In genomic region chr2:20190862-20191713, GRCh38 we compare ENCODE assay signal across 10 cellular contexts. TPM values are rescaled to one million over a fixed set of nuclear protein-coding genes. Genes with fewer than 3 reads are reported as not detected.
DNase-seq lines count a peak whose midpoint lies in the region; ATAC-seq and TF ChIP-seq lines count a peak whose summit lies in the region.
"Had no signal": no experiment of that assay in that cellular context is flagged by ENCODE, and none has a peak within 500 bp of the region (broad histone marks: within the 10 kb centered on the region; RNA-seq: fewer than 3 reads in every experiment).

No MANE protein-coding gene starts in this region.

- DNase-seq in AG04449 (ENCODE audit: low read depth, low spot score) (no peak), H9 (peak; percentile 79), iPS DF 6.9 (ENCODE audit: low read depth, low spot score) (peak; percentile 43), mucosa of gallbladder (ENCODE audit: low spot score) (no peak), NCI-H526 treated with DMSO at 0.1 percent for 48 hours (lab: John Stamatoyannopoulos, UW) (no peak), GF-D8 (lab: John Stamatoyannopoulos, UW) (no peak)
- DNase-seq: stimulated activated CD4-positive, alpha-beta T cell treated with anti-CD3 and anti-CD28 coated beads, Interleukin-4, amount 100 ng/mL, for 4 hours had no signal

- no peak overlapping the region for H2AFZ ChIP-seq in H9 (ENCODE audit: low read length)

- no peak overlapping the region for H3K56ac ChIP-seq in H9 (ENCODE audit: insufficient read length, low read depth, low read length)

- no peaks in the 10 kb centered on the region for H4K20me1 ChIP-seq in H9 (ENCODE audit: control insufficient read depth, insufficient read depth, insufficient read length)

- no peak overlapping the region for H2AK5ac ChIP-seq in H9 (ENCODE audit: insufficient read length, low read length)

- POLR2A ChIA-PET in AG04449 (lab: Yijun Ruan, JAX) = interaction anchor here (0.6 to 1.2 kb wide), 2 partner anchors 289 to 290 kb away, joined by 3 to 5 read pairs; partner anchors contain the start of gene TTC32

- H3K14ac ChIP-seq in H9 (ENCODE audit: insufficient read depth, low read length) = no peak overlapping the region

- H3K4me2 ChIP-seq in H9 (ENCODE audit: insufficient read depth, insufficient read length, low read length) = no peak overlapping the region

- no peaks in the 10 kb centered on the region; a peak in 1 of 5 replicates for H3K9me3 Mint-ChIP-seq in H9

- H3K4ac ChIP-seq in H9 (ENCODE audit: low read depth, low read length) = no peak overlapping the region

- H3K18ac ChIP-seq in H9 (ENCODE audit: insufficient read length, low read depth, low read length) = no peak overlapping the region

- H3T11ph ChIP-seq in H9 (ENCODE audit: low read length) = no peak overlapping the region

- no peak overlapping the region for H3K9ac ChIP-seq in H9 (ENCODE audit: extremely low read depth, insufficient read length, low read length)

- ATAC-seq in SK-N-SH treated with all-trans-retinoic acid at 6 μM for 48 hours = peak; percentile 76
- ATAC-seq in activated CD4-positive, CD25-positive, alpha-beta regulatory T cell treated with anti-CD3 and anti-CD28 coated beads, Interleukin-2, amount 50 U/mL, for 24 hours = no peak

- H3K27ac Mint-ChIP-seq in H9 = peak overlapping the region in 2 of 3 experiments; percentile 39 to 71; a peak in 2 of 7 replicates

- TF ChIP-seq CTCF in AG04449 (IDR thresholded peaks at IDR 0.05; ENCODE audit: insufficient read depth, low read length, missing control alignments) (peak; percentile 61), H9 (conservative IDR thresholded peaks at IDR 0.05) (peak; percentile 63)

- no peak overlapping the region for H2BK12ac ChIP-seq in H9 (ENCODE audit: insufficient read length, low read depth, low read length)

- no peak overlapping the region for H3K27ac ChIP-seq in H9 (ENCODE audit: insufficient read length, low read depth, low read length)
- H3K27ac ChIP-seq in iPS DF 6.9 (ENCODE audit: low read length) = no peak overlapping the region
- H3K27ac ChIP-seq: ascending aorta had no signal

- CTCF ChIA-PET in AG04449 (lab: Yijun Ruan, JAX) = interaction anchor here (0.6 to 5.0 kb wide), 17 partner anchors 10 to 364 kb away, joined by 3 to 47 read pairs (median 5); no protein-coding TSS in a partner anchor

- no peak overlapping the region for H4K8ac ChIP-seq in H9 (replicated peaks; ENCODE audit: insufficient read length, low read depth, low read length)

- no peaks in the 10 kb centered on the region for H3K79me2 ChIP-seq in H9 (ENCODE audit: insufficient read depth, low read length)

- H3K4me1 Mint-ChIP-seq in H9 = peaks cover 51 to 53% of the 10 kb centered on the region in 2 experiments

- H3K9me3 ChIP-seq in H9 (ENCODE audit: control insufficient read depth, low read depth, low read length) = no peaks in the 10 kb centered on the region
- H3K9me3 ChIP-seq in iPS DF 6.9 (ENCODE audit: control insufficient read depth, insufficient read depth, low read length) = no peaks in the 10 kb centered on the region
- H3K9me3 ChIP-seq: ascending aorta had no signal

- no peaks in the 10 kb centered on the region for H3K27me3 Mint-ChIP-seq in H9 (ENCODE audit: low read depth)

- no peak overlapping the region for H4K91ac ChIP-seq in H9 (ENCODE audit: insufficient read length, low read depth, low read length)

- H3K4me3 ChIP-seq in AG04449 (ENCODE audit: low read depth, low read length) (no peak overlapping the region), iPS DF 6.9 (ENCODE audit: low read length) (no peak overlapping the region)
- H3K4me3 ChIP-seq: ascending aorta had no signal

- no peak overlapping the region for H3K23ac ChIP-seq in H9 (ENCODE audit: insufficient read length, low read depth, low read length)

- H2BK20ac ChIP-seq in H9 (ENCODE audit: low read depth, low read length, poor library complexity, severe bottlenecking) = no peak overlapping the region

- WGBS in H9 (ENCODE audit: extremely low coverage, insufficient read length, low lambda C conversion rate) = no CpG with 5 or more reads among the region's 19 CpGs
- no CpG with 5 or more reads among the region's 19 CpGs for WGBS in iPS DF 6.9 (ENCODE audit: insufficient coverage, insufficient read length)

- no peak overlapping the region for H2BK5ac ChIP-seq in H9 (ENCODE audit: insufficient read length, low read length)

- no peaks in the 10 kb centered on the region for H3K36me3 ChIP-seq in iPS DF 6.9 (ENCODE audit: control insufficient read depth, insufficient read depth, low read length)
- H3K36me3 ChIP-seq: ascending aorta had no signal

- H3K27me3 ChIP-seq in H9 (ENCODE audit: insufficient read depth, low read length) (no peaks in the 10 kb centered on the region), iPS DF 6.9 (ENCODE audit: control insufficient read depth, insufficient read depth, low read length) (no peaks in the 10 kb centered on the region)
- H3K27me3 ChIP-seq: ascending aorta had no signal

- no peak overlapping the region for H4K5ac ChIP-seq in H9 (ENCODE audit: insufficient read length, low read depth, low read length)

- no peak overlapping the region for H2BK15ac ChIP-seq in H9 (ENCODE audit: low read depth, low read length)

- H3K4me3 Mint-ChIP-seq in H9 = no peak overlapping the region

- no peaks in the 10 kb centered on the region for H3K79me1 ChIP-seq in H9 (ENCODE audit: insufficient read depth, low read depth, low read length, poor library complexity, severe bottlenecking)

- no peak overlapping the region for H2BK120ac ChIP-seq in H9 (ENCODE audit: low read depth, low read length, poor library complexity, severe bottlenecking)

- H3K4me1 ChIP-seq in H9 (ENCODE audit: insufficient read depth, low read length) (no peaks in the 10 kb centered on the region), iPS DF 6.9 (ENCODE audit: control insufficient read depth, insufficient read depth, low read length) (peaks cover 5% of the 10 kb centered on the region)
- H3K4me1 ChIP-seq: ascending aorta had no signal

- no peaks in the 10 kb centered on the region for H3K36me3 Mint-ChIP-seq in H9 (ENCODE audit: insufficient read depth in 1 of 3, low read depth in 3 of 3)

- no peaks in the 10 kb centered on the region for H3K23me2 ChIP-seq in H9 (ENCODE audit: insufficient read length, low read depth, low read length, poor library complexity, severe bottlenecking)

TF ChIP-seq in SK-N-SH treated with all-trans-retinoic acid at 6 μM for 48 hours, 23 proteins besides CTCF, POLR2A, EP300 and RAD21:
- TF ChIP-seq ESRRG (CRISPR knock-in tag; IDR thresholded peaks at IDR 0.05) (no peak), BACH2 (CRISPR knock-in tag; IDR thresholded peaks at IDR 0.05; ENCODE audit: borderline replicate concordance) (no peak), CREB5 (CRISPR knock-in tag; IDR thresholded peaks at IDR 0.05; ENCODE audit: low read depth) (no peak), ZNF565 (CRISPR knock-in tag; conservative IDR thresholded peaks at IDR 0.05; ENCODE audit: low read depth) (no peak), TCF4 (CRISPR knock-in tag; IDR thresholded peaks at IDR 0.05; ENCODE audit: borderline replicate concordance) (no peak), ZFP30 (CRISPR knock-in tag; IDR thresholded peaks at IDR 0.05) (no peak), SNAI2 (CRISPR knock-in tag; IDR thresholded peaks at IDR 0.05) (no peak), POU6F1 (CRISPR knock-in tag; IDR thresholded peaks at IDR 0.05; ENCODE audit: borderline replicate concordance, low read depth) (no peak), ZFP3 (CRISPR knock-in tag; IDR thresholded peaks at IDR 0.05) (no peak), CSDC2 (CRISPR knock-in tag; IDR thresholded peaks at IDR 0.05) (no peak), ZNF70 (CRISPR knock-in tag; IDR thresholded peaks at IDR 0.05) (no peak), ARNTL (CRISPR knock-in tag; IDR thresholded peaks at IDR 0.05; ENCODE audit: borderline replicate concordance, low read depth) (no peak)
- TF ChIP-seq, protein P1, sequence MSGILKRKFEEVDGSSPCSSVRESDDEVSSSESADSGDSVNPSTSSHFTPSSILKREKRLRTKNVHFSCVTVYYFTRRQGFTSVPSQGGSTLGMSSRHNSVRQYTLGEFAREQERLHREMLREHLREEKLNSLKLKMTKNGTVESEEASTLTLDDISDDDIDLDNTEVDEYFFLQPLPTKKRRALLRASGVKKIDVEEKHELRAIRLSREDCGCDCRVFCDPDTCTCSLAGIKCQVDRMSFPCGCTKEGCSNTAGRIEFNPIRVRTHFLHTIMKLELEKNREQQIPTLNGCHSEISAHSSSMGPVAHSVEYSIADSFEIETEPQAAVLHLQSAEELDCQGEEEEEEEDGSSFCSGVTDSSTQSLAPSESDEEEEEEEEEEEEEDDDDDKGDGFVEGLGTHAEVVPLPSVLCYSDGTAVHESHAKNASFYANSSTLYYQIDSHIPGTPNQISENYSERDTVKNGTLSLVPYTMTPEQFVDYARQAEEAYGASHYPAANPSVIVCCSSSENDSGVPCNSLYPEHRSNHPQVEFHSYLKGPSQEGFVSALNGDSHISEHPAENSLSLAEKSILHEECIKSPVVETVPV (CRISPR knock-in tag; IDR thresholded peaks at IDR 0.05) = no peak

RNA-seq across cellular contexts. Expression of gene SDC1, which starts 33.8 kb away (rescaled TPM):
- total RNA-seq in H9 (2021) (22.3 and 25.1 TPM in 2 replicates), mucosa of gallbladder (1,059 TPM)

Comparison
In these comparisons a context has a peak if more than half of its experiments do, and no peak if none do; other contexts are left out.
1. DNase-seq: peak in H9 (single experiment) and iPS DF 6.9 (single experiment); none in AG04449 (single experiment), mucosa of gallbladder (single experiment), NCI-H526 treated with DMSO at 0.1 percent for 48 hours (single experiment) and GF-D8 (single experiment).
2. RNA of gene SDC1, which starts 33.8 kb away (total RNA-seq): 1,059 TPM in mucosa of gallbladder (single experiment); 22.3 to 25.1 TPM in H9; every median in the first group is over 10 times any median in the second.